8 cellular contexts compared by ENCODE assay signal in the genomic region with DNA sequence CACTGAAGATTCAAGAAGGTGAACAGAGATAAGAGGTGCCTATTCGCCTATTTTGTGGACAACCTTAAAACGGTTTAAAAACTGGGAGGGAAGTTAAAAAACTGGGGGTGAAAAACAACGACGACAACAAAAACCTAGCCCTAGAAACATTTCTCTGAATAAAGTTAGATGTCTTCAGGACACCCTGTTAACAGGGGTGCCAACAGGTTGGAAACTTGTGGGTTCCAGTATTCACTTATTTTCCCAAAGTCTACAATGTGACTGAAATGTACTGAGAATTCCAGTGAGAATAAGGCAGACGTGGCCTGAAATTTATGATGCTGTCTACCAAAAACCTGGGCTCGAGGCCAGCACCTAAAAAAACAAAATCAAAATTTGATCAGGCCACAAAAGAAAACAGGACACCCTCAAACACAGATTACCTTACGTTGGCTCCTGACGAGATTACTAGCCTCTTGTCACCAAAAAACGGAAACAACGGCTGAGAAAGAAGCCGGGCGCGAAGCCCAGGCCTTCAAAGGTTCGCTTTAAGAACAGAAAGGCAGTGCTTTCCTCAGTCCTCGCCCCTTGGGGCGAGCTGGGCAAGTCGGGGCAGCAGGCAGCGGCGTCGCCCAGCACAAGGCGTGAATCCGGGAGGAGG.
DNase-seq lines count a peak whose midpoint lies in the region; ATAC-seq and TF ChIP-seq lines count a peak whose summit lies in the region.

No MANE protein-coding gene starts in this region.

- H3K27me3 ChIP-seq in NT2/D1 (ENCODE audit: insufficient read depth, insufficient read length) (no peaks in the 10 kb centered on the region), neuron (ENCODE audit: insufficient read depth, low read length) (no peaks in the 10 kb centered on the region)

- peak; percentile 30 for ATAC-seq in GM18858 (IDR thresholded peaks at IDR 0.05; ENCODE audit: unreplicated experiment)

- H3K36me3 ChIP-seq in NT2/D1 (ENCODE audit: insufficient read depth, insufficient read length, low read length) (peaks cover 21% of the 10 kb centered on the region), neuron (ENCODE audit: insufficient read depth, low read length) (peaks cover 3% of the 10 kb centered on the region)

- DNase-seq in HFF-Myc (ENCODE audit: extremely low read depth, low read depth): no peak
- no peak for DNase-seq in NT2/D1 (ENCODE audit: low read depth, low spot score)
- no peak for DNase-seq in epithelial cell of esophagus (ENCODE audit: low read depth)
- no peak for DNase-seq in SW480 (ENCODE audit: low spot score)
- no peak for DNase-seq in globus pallidus (ENCODE audit: low spot score)
- DNase-seq in stimulated activated CD4-positive, alpha-beta T cell treated with anti-CD3 and anti-CD28 coated beads, Interleukin-15, amount 100 ng/mL, for 24 hours: no peak

- TF ChIP-seq CTCF in HFF-Myc (IDR thresholded peaks at IDR 0.05; ENCODE audit: low read depth, low read length, missing control alignments) (no peak), epithelial cell of esophagus (IDR thresholded peaks at IDR 0.05; ENCODE audit: insufficient read depth, low read depth, low read length, missing control alignments) (no peak)

- H2AFZ ChIP-seq in neuron (ENCODE audit: low read depth, low read length): peak overlapping the region; percentile 88

- H3K9me3 ChIP-seq in NT2/D1 (ENCODE audit: insufficient read depth, low read length) (no peaks in the 10 kb centered on the region), neuron (ENCODE audit: low read length) (no peaks in the 10 kb centered on the region)

- H3K9ac ChIP-seq in NT2/D1 (ENCODE audit: insufficient read length, low read depth): peak overlapping the region; percentile 93

- H3K4me1 ChIP-seq in NT2/D1 (ENCODE audit: insufficient read depth, insufficient read length) (no peaks in the 10 kb centered on the region), neuron (ENCODE audit: insufficient read depth, low read length) (peaks cover 31% of the 10 kb centered on the region)

- H3K4me3 ChIP-seq in HFF-Myc (replicated peaks; ENCODE audit: low read depth, low read length) (peak overlapping the region; percentile 71), NT2/D1 (ENCODE audit: insufficient read length, low read depth) (peak overlapping the region; percentile 91), epithelial cell of esophagus (ENCODE audit: low read length) (peak overlapping the region; percentile 81), neuron (ENCODE audit: low read length) (peak overlapping the region; percentile 70)
